Comparison of ENCODE assay signal across 8 cellular contexts in the genomic region with DNA sequence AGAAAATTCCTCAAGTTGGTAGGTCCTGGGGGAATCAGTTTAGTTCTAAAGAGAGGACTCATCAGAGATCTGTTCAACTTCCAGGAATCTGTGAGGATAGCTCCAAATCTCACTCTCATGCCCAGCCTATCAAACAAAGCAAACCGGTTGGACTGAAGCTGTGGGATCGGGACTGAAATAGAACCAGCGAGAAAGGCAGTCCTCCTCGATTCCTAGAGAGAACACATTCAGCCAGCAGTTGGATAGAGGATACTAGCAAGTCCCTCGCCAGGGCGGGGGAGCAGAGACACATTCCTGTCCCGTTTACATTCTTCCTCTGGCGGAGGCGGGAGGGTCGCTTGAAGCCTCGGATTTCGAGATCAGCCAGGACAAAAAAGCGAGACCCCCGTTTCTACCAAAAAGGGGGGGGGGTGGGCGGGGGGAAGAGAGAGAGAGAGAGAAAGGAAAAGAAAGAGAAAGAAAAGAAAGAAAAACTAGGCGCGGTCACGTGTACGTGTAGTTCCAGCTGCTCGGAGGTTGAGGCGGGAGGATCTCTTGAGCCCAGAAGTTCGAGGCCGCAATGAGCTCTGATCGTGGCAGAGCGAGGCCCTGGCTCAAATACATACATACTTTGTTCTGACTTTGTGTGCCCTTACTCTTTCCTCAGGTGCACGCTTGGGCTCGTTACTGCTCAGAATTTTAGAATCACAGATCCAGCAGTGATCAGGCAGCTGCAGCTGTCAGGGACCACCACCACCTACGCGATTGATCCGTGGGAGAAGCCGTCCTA. TPM values are rescaled to one million over a fixed set of nuclear protein-coding genes. Genes with fewer than 3 reads are reported as not detected.
DNase-seq lines count a peak whose midpoint lies in the region; ATAC-seq and TF ChIP-seq lines count a peak whose summit lies in the region.

No MANE protein-coding gene starts in this region.

- H3K9me3 Mint-ChIP-seq in central memory CD8-positive, alpha-beta T cell, result no peaks in the 10 kb centered on the region

- TF ChIP-seq CTCF in Peyer's patch (IDR thresholded peaks at IDR 0.05), result no peak

- H3K36me3 Mint-ChIP-seq in central memory CD8-positive, alpha-beta T cell (ENCODE audit: insufficient read depth), result peaks cover 38% of the 10 kb centered on the region

- no peak for ATAC-seq in central memory CD8-positive, alpha-beta T cell (replicated peaks; ENCODE audit: extremely low read depth, poor library complexity, severe bottlenecking)
- ATAC-seq in GM18502 (IDR thresholded peaks at IDR 0.05; ENCODE audit: poor library complexity, unreplicated experiment), result no peak

- TF ChIP-seq POLR2A in Peyer's patch (IDR thresholded peaks at IDR 0.05), result peak in 1 of 2 donors; percentile 46

- H3K4me3 ChIP-seq in Peyer's patch (peak overlapping the region; percentile 7 to 59 (median 44)), iPS-18a (ENCODE audit: low read length) (peak overlapping the region; percentile 53)

- H3K27ac Mint-ChIP-seq in central memory CD8-positive, alpha-beta T cell (ENCODE audit: low read depth), result no peak overlapping the region

- H3K36me3 ChIP-seq in Peyer's patch, result no peaks in the 10 kb centered on the region
- H3K36me3 ChIP-seq in iPS-18a (ENCODE audit: control insufficient read depth, low read depth, low read length), result no peaks in the 10 kb centered on the region

- H3K27me3 ChIP-seq in Peyer's patch (no peaks in the 10 kb centered on the region), iPS-18a (ENCODE audit: control insufficient read depth, insufficient read depth, low read length) (no peaks in the 10 kb centered on the region)

- peak overlapping the region; percentile 50 for H3K4me3 Mint-ChIP-seq in central memory CD8-positive, alpha-beta T cell

- H3K9ac ChIP-seq in iPS-18a (ENCODE audit: low read length), result peak overlapping the region; percentile 49

- H3K27ac ChIP-seq in Peyer's patch, result peak overlapping the region in 3 of 4 donors; percentile 61 to 82 (median 73)
- H3K27ac ChIP-seq in iPS-18a (ENCODE audit: low read length), result peak overlapping the region; percentile 73

- peaks cover 0 to 4% (median 0%) of the 10 kb centered on the region in 4 donors for H3K4me1 ChIP-seq in Peyer's patch
- peaks cover 9% of the 10 kb centered on the region for H3K4me1 ChIP-seq in iPS-18a (ENCODE audit: control insufficient read depth, low read depth, low read length)

- H3K9me3 ChIP-seq in Peyer's patch, result no peaks in the 10 kb centered on the region
- H3K9me3 ChIP-seq in iPS-18a (ENCODE audit: control insufficient read depth, low read depth, low read length), result no peaks in the 10 kb centered on the region

- H3K4me1 Mint-ChIP-seq in central memory CD8-positive, alpha-beta T cell, result peaks cover 31% of the 10 kb centered on the region

- peak; percentile 30; the same call in 1 of the 2 replicates for TF ChIP-seq EP300 in Ishikawa (IDR thresholded peaks at IDR 0.05; ENCODE audit: borderline replicate concordance)

- peak; percentile 99 for DNase-seq in COLO829 (ENCODE audit: low spot score)
- DNase-seq in Peyer's patch, result peak; percentile 32 to 86 (median 80)
- DNase-seq in central memory CD8-positive, alpha-beta T cell (ENCODE audit: low spot score in 2 of 2), result no peak
- DNase-seq in retina, result peak; percentile 90
- no peak for DNase-seq in activated effector memory CD4-positive, alpha-beta T cell treated with Interleukin-2 at 50 U/mL for 16 hours

- H3K27me3 Mint-ChIP-seq in central memory CD8-positive, alpha-beta T cell, result peaks cover 39% of the 10 kb centered on the region

- no peak for TF ChIP-seq RAD21 in Ishikawa (IDR thresholded peaks at IDR 0.05; ENCODE audit: low read depth)

TF ChIP-seq in Ishikawa, 13 proteins besides CTCF, POLR2A, EP300 and RAD21:
- peak; percentile 83 for TF ChIP-seq TEAD4 (IDR thresholded peaks at IDR 0.05)
- no peak for TF ChIP-seq NFIC (IDR thresholded peaks at IDR 0.05)
- 0 out of 2 replicates have a peak, but pooled peaks have one; percentile 37 for TF ChIP-seq TCF12 (IDR thresholded peaks at IDR 0.05; ENCODE audit: low read depth)
- TF ChIP-seq, protein P1, sequence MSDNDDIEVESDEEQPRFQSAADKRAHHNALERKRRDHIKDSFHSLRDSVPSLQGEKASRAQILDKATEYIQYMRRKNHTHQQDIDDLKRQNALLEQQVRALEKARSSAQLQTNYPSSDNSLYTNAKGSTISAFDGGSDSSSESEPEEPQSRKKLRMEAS (IDR thresholded peaks at IDR 0.05), result peak; percentile 91
- TF ChIP-seq CEBPB (IDR thresholded peaks at IDR 0.05), result no peak
- no peak for TF ChIP-seq ZBTB7A (IDR thresholded peaks at IDR 0.05; ENCODE audit: low read depth)
- TF ChIP-seq EGR1 (IDR thresholded peaks at IDR 0.05), result peak; percentile 56; the same call in 1 of the 2 replicates
- TF ChIP-seq, protein P2, sequence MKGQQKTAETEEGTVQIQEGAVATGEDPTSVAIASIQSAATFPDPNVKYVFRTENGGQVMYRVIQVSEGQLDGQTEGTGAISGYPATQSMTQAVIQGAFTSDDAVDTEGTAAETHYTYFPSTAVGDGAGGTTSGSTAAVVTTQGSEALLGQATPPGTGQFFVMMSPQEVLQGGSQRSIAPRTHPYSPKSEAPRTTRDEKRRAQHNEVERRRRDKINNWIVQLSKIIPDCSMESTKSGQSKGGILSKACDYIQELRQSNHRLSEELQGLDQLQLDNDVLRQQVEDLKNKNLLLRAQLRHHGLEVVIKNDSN (IDR thresholded peaks at IDR 0.05), result peak; percentile 78
- no peak for TF ChIP-seq CREB1 (IDR thresholded peaks at IDR 0.05; ENCODE audit: low read depth)
- peak; percentile 63; the same call in 1 of the 2 replicates for TF ChIP-seq YY1 (IDR thresholded peaks at IDR 0.05; ENCODE audit: low read depth)
- TF ChIP-seq TAF1 (IDR thresholded peaks at IDR 0.05; ENCODE audit: low read depth), result peak; percentile 67
- no peak for TF ChIP-seq FOXM1 (IDR thresholded peaks at IDR 0.05; ENCODE audit: borderline replicate concordance, low read depth)
- TF ChIP-seq, protein P3, sequence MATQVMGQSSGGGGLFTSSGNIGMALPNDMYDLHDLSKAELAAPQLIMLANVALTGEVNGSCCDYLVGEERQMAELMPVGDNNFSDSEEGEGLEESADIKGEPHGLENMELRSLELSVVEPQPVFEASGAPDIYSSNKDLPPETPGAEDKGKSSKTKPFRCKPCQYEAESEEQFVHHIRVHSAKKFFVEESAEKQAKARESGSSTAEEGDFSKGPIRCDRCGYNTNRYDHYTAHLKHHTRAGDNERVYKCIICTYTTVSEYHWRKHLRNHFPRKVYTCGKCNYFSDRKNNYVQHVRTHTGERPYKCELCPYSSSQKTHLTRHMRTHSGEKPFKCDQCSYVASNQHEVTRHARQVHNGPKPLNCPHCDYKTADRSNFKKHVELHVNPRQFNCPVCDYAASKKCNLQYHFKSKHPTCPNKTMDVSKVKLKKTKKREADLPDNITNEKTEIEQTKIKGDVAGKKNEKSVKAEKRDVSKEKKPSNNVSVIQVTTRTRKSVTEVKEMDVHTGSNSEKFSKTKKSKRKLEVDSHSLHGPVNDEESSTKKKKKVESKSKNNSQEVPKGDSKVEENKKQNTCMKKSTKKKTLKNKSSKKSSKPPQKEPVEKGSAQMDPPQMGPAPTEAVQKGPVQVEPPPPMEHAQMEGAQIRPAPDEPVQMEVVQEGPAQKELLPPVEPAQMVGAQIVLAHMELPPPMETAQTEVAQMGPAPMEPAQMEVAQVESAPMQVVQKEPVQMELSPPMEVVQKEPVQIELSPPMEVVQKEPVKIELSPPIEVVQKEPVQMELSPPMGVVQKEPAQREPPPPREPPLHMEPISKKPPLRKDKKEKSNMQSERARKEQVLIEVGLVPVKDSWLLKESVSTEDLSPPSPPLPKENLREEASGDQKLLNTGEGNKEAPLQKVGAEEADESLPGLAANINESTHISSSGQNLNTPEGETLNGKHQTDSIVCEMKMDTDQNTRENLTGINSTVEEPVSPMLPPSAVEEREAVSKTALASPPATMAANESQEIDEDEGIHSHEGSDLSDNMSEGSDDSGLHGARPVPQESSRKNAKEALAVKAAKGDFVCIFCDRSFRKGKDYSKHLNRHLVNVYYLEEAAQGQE (IDR thresholded peaks at IDR 0.05; ENCODE audit: low read depth), result no peak
TF ChIP-seq in Ishikawa: peak in this region for 7.

RNA-seq across cellular contexts. Expression of a gene that starts 19.5 kb away (rescaled TPM):
- total RNA-seq in Peyer's patch, result 1 to 10 TPM in 3 of 4 donors, not detected in 1; 1.2 to 1.4 (median 1.3) TPM

RNA-seq across cellular contexts. Expression of a gene that starts 59.4 kb away (rescaled TPM):
- not detected for total RNA-seq in Peyer's patch

Comparison
In these comparisons a context has a peak if more than half of its experiments do, and no peak if none do; other contexts are left out.
1. DNase-seq: peak in COLO829 (single experiment), Peyer's patch (3 of 3) and retina (single experiment); none in central memory CD8-positive, alpha-beta T cell (0 of 2) and activated effector memory CD4-positive, alpha-beta T cell treated with Interleukin-2 at 50 U/mL for 16 hours (single experiment).